8 cellular contexts compared by ENCODE assay signal in the genomic region with DNA sequence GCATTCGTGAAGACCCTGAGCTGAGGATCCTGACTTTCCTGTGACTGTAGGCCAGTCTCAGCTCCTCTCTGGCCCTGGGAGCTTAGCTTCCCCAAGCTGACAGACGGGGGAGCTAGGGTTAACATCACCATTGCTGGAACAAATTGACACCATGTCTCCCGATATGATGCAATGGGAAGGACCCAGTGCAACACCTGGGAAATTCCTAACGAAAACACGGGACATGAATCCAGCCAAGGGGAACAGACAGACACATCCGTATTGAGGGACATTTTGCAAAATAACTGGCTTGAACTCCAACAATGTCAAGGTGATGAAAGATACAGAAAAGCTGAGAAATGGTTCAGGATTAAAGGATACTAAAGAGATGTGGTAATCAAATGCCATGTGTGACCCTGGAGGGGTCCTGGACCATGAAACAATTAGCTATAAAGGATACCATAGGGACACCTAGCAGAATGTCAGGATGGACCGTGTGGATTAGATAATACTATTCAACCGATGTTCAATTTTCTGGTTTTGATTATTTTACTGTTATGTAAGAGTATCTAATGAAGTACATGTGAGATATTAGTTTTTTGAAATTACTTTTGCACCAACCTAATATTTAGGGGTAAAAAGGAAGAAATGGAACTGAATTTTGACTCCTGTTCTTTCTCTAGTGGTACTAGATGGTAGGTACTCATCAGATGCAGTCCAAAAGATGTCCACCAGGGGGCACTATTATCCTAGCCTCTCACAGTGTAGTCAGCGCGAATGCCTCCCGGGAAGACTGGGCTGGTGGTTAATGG. TPM values are rescaled to one million over a fixed set of nuclear protein-coding genes. Genes with fewer than 3 reads are reported as not detected.
A peak's percentile ranks its signal among the peaks of the same experiment; 100 is the strongest.
DNase-seq lines count a peak whose midpoint lies in the region; ATAC-seq and TF ChIP-seq lines count a peak whose summit lies in the region.

No MANE protein-coding gene starts in this region.

- no peaks in the 10 kb centered on the region for H3K4me1 Mint-ChIP-seq in activated CD4-positive, alpha-beta memory T cell treated with anti-CD3 and anti-CD28 coated beads for 36 hours (ENCODE audit: low read depth)
- H3K4me1 Mint-ChIP-seq in memory B cell, result no peaks in the 10 kb centered on the region

- H3K27ac Mint-ChIP-seq in activated CD4-positive, alpha-beta memory T cell treated with anti-CD3 and anti-CD28 coated beads for 36 hours, result no peak overlapping the region
- H3K27ac Mint-ChIP-seq in memory B cell, result no peak overlapping the region

- H3K4me1 ChIP-seq in effector memory CD4-positive, alpha-beta T cell (ENCODE audit: control insufficient read depth, insufficient read depth, low read length, poor library complexity, severe bottlenecking), result no peaks in the 10 kb centered on the region

- no peaks in the 10 kb centered on the region for H3K27me3 Mint-ChIP-seq in activated CD4-positive, alpha-beta memory T cell treated with anti-CD3 and anti-CD28 coated beads for 36 hours
- peaks cover 2% of the 10 kb centered on the region for H3K27me3 Mint-ChIP-seq in memory B cell

- no peak overlapping the region for H3K4me3 ChIP-seq in effector memory CD4-positive, alpha-beta T cell (ENCODE audit: insufficient read depth, low read depth, low read length, poor library complexity, severe bottlenecking)

- intact Hi-C loops in activated CD4-positive, alpha-beta memory T cell treated with anti-CD3 and anti-CD28 coated beads for 36 hours (cut with micrococcal nuclease), result loop anchor here (1.0 to 5.0 kb wide), 5 partner anchors 96 to 287 kb away; partner anchors contain the start of gene RBM22

- CTCF ChIA-PET in activated CD4-positive, alpha-beta memory T cell treated with anti-CD3 and anti-CD28 coated beads for 36 hours (lab: Charles Lee), result interaction anchor here (0.6 to 7.6 kb wide), 35 partner anchors 9 to 884 kb away, joined by 3 to 85 read pairs (median 4); partner anchors contain the start of genes IRGM, MYOZ3, RPS14 and SMIM3

- ATAC-seq in GM19043 (IDR thresholded peaks at IDR 0.05; ENCODE audit: low read depth, unreplicated experiment) (peak; percentile 72), HG03460 (IDR thresholded peaks at IDR 0.05; ENCODE audit: unreplicated experiment) (peak; percentile 73), memory B cell (ENCODE audit: low read depth) (peak; percentile 99)

- no peaks in the 10 kb centered on the region for H3K36me3 Mint-ChIP-seq in activated CD4-positive, alpha-beta memory T cell treated with anti-CD3 and anti-CD28 coated beads for 36 hours
- no peaks in the 10 kb centered on the region for H3K36me3 Mint-ChIP-seq in memory B cell

- no peaks in the 10 kb centered on the region for H3K9me3 ChIP-seq in effector memory CD4-positive, alpha-beta T cell (ENCODE audit: control insufficient read depth, low read length)

- H3K27ac ChIP-seq in C4-2B, result no peak overlapping the region
- H3K27ac ChIP-seq in effector memory CD4-positive, alpha-beta T cell (ENCODE audit: insufficient read depth, low read length, poor library complexity, severe bottlenecking), result no peak overlapping the region

- no peaks in the 10 kb centered on the region for H3K9me3 Mint-ChIP-seq in activated CD4-positive, alpha-beta memory T cell treated with anti-CD3 and anti-CD28 coated beads for 36 hours
- no peaks in the 10 kb centered on the region for H3K9me3 Mint-ChIP-seq in memory B cell

- POLR2A ChIA-PET in activated CD4-positive, alpha-beta memory T cell treated with anti-CD3 and anti-CD28 coated beads for 36 hours (lab: Charles Lee), result no interaction called here

- DNase-seq in NCI-H748 treated with DMSO at 0.1 percent for 48 hours (lab: John Stamatoyannopoulos, UW), result peak; percentile 65
- peak; percentile 85 for DNase-seq in activated CD4-positive, alpha-beta memory T cell treated with anti-CD3 and anti-CD28 coated beads for 36 hours
- DNase-seq in effector memory CD4-positive, alpha-beta T cell, result peak; percentile 52 to 78 (median 67)
- DNase-seq in memory B cell (ENCODE audit: low spot score in 2 of 2), result peak; percentile 92
- DNase-seq in stimulated activated CD8-positive, alpha-beta memory T cell treated with anti-CD3 and anti-CD28 coated beads, Interleukin-2, amount 100 ng/mL, for 48 hours (ENCODE audit: low read depth in 2 of 2), result peak; percentile 53 to 71

- no peaks in the 10 kb centered on the region for H3K36me3 ChIP-seq in effector memory CD4-positive, alpha-beta T cell (ENCODE audit: control insufficient read depth, insufficient read depth, low read length)

- H3K4me3 Mint-ChIP-seq in activated CD4-positive, alpha-beta memory T cell treated with anti-CD3 and anti-CD28 coated beads for 36 hours, result no peak overlapping the region
- H3K4me3 Mint-ChIP-seq in memory B cell, result no peak overlapping the region

- no peaks in the 10 kb centered on the region for H3K27me3 ChIP-seq in effector memory CD4-positive, alpha-beta T cell (replicated peaks; ENCODE audit: control insufficient read depth, insufficient read depth, low read length, poor library complexity, severe bottlenecking)

- peak; percentile 93 for TF ChIP-seq CTCF in C4-2B (conservative IDR thresholded peaks at IDR 0.05)

RNA-seq across cellular contexts. Expression of gene NDST1, which starts 52.7 kb away (rescaled TPM):
- 1 to 10 TPM; 2.5 to 2.6 TPM for total RNA-seq in activated CD4-positive, alpha-beta memory T cell treated with anti-CD3 and anti-CD28 coated beads for 36 hours
